Comparison of ENCODE assay signal across 1 cellular context in the genomic region with DNA sequence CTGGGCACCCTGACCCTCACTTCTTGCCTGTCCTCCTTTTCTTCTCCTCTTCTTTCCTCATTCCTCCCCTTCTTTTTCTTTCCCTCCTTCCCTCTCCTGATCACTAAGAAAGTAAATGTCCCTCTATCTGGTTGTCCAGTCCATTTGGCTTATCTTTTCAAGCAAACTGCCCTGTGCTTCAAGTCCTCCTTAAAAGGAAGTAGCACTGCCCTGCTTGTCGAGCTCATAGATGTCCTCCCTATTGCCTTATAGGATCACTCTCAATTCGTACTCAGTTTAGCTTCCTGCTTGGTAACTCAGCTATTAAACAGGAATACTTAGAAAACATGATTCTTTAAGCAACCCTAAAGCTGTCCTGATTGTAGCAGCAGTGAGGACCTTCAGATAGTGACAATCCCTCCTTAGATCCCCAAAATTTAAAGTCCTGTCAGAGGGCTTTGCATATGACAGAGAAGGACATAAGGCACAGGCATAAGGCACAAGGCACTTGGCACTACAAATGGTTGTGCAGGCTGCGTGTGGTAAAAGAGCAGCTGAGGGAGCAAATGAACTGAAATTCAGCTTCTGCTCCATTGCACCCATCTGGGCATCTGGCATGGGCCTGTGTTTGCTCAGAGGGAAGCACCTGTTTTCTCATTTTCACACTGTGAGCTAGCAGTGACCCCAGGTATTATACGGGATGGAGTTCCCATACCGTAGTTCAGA.
TF ChIP-seq lines count a peak whose summit lies in the region.

No MANE protein-coding gene starts in this region.

TF ChIP-seq in K562, 482 proteins besides CTCF, POLR2A, EP300 and RAD21 (continued from another document and continues in another):
- TF ChIP-seq, protein P1, sequence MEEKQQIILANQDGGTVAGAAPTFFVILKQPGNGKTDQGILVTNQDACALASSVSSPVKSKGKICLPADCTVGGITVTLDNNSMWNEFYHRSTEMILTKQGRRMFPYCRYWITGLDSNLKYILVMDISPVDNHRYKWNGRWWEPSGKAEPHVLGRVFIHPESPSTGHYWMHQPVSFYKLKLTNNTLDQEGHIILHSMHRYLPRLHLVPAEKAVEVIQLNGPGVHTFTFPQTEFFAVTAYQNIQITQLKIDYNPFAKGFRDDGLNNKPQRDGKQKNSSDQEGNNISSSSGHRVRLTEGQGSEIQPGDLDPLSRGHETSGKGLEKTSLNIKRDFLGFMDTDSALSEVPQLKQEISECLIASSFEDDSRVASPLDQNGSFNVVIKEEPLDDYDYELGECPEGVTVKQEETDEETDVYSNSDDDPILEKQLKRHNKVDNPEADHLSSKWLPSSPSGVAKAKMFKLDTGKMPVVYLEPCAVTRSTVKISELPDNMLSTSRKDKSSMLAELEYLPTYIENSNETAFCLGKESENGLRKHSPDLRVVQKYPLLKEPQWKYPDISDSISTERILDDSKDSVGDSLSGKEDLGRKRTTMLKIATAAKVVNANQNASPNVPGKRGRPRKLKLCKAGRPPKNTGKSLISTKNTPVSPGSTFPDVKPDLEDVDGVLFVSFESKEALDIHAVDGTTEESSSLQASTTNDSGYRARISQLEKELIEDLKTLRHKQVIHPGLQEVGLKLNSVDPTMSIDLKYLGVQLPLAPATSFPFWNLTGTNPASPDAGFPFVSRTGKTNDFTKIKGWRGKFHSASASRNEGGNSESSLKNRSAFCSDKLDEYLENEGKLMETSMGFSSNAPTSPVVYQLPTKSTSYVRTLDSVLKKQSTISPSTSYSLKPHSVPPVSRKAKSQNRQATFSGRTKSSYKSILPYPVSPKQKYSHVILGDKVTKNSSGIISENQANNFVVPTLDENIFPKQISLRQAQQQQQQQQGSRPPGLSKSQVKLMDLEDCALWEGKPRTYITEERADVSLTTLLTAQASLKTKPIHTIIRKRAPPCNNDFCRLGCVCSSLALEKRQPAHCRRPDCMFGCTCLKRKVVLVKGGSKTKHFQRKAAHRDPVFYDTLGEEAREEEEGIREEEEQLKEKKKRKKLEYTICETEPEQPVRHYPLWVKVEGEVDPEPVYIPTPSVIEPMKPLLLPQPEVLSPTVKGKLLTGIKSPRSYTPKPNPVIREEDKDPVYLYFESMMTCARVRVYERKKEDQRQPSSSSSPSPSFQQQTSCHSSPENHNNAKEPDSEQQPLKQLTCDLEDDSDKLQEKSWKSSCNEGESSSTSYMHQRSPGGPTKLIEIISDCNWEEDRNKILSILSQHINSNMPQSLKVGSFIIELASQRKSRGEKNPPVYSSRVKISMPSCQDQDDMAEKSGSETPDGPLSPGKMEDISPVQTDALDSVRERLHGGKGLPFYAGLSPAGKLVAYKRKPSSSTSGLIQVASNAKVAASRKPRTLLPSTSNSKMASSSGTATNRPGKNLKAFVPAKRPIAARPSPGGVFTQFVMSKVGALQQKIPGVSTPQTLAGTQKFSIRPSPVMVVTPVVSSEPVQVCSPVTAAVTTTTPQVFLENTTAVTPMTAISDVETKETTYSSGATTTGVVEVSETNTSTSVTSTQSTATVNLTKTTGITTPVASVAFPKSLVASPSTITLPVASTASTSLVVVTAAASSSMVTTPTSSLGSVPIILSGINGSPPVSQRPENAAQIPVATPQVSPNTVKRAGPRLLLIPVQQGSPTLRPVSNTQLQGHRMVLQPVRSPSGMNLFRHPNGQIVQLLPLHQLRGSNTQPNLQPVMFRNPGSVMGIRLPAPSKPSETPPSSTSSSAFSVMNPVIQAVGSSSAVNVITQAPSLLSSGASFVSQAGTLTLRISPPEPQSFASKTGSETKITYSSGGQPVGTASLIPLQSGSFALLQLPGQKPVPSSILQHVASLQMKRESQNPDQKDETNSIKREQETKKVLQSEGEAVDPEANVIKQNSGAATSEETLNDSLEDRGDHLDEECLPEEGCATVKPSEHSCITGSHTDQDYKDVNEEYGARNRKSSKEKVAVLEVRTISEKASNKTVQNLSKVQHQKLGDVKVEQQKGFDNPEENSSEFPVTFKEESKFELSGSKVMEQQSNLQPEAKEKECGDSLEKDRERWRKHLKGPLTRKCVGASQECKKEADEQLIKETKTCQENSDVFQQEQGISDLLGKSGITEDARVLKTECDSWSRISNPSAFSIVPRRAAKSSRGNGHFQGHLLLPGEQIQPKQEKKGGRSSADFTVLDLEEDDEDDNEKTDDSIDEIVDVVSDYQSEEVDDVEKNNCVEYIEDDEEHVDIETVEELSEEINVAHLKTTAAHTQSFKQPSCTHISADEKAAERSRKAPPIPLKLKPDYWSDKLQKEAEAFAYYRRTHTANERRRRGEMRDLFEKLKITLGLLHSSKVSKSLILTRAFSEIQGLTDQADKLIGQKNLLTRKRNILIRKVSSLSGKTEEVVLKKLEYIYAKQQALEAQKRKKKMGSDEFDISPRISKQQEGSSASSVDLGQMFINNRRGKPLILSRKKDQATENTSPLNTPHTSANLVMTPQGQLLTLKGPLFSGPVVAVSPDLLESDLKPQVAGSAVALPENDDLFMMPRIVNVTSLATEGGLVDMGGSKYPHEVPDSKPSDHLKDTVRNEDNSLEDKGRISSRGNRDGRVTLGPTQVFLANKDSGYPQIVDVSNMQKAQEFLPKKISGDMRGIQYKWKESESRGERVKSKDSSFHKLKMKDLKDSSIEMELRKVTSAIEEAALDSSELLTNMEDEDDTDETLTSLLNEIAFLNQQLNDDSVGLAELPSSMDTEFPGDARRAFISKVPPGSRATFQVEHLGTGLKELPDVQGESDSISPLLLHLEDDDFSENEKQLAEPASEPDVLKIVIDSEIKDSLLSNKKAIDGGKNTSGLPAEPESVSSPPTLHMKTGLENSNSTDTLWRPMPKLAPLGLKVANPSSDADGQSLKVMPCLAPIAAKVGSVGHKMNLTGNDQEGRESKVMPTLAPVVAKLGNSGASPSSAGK (IDR thresholded peaks at IDR 0.05) = no peak; the same call in 1 of the 2 replicates
- TF ChIP-seq ZNF184 (CRISPR knock-in tag; IDR thresholded peaks at IDR 0.05) = no peak
- no peak for TF ChIP-seq NR1H2 (CRISPR knock-in tag; IDR thresholded peaks at IDR 0.05)
- no peak for TF ChIP-seq NRF1 (conservative IDR thresholded peaks at IDR 0.05 in 1 of 2, IDR thresholded peaks at IDR 0.05 in 1 of 2)
- TF ChIP-seq NR0B1 (IDR thresholded peaks at IDR 0.05; ENCODE audit: partially characterized antibody) = no peak
- TF ChIP-seq TARDBP (IDR thresholded peaks at IDR 0.05) = no peak
- TF ChIP-seq SRF (CRISPR knock-in tag; IDR thresholded peaks at IDR 0.05) = peak in 1 of 2 experiments; percentile 94; a peak in 3 of 4 replicates
- TF ChIP-seq HNRNPK (IDR thresholded peaks at IDR 0.05; ENCODE audit: low read depth, low read length, poor library complexity, severe bottlenecking) = no peak
- no peak for TF ChIP-seq HNRNPH1 (optimal IDR thresholded peaks at IDR 0.05; ENCODE audit: low read depth, low read length)
- TF ChIP-seq, protein P2, sequence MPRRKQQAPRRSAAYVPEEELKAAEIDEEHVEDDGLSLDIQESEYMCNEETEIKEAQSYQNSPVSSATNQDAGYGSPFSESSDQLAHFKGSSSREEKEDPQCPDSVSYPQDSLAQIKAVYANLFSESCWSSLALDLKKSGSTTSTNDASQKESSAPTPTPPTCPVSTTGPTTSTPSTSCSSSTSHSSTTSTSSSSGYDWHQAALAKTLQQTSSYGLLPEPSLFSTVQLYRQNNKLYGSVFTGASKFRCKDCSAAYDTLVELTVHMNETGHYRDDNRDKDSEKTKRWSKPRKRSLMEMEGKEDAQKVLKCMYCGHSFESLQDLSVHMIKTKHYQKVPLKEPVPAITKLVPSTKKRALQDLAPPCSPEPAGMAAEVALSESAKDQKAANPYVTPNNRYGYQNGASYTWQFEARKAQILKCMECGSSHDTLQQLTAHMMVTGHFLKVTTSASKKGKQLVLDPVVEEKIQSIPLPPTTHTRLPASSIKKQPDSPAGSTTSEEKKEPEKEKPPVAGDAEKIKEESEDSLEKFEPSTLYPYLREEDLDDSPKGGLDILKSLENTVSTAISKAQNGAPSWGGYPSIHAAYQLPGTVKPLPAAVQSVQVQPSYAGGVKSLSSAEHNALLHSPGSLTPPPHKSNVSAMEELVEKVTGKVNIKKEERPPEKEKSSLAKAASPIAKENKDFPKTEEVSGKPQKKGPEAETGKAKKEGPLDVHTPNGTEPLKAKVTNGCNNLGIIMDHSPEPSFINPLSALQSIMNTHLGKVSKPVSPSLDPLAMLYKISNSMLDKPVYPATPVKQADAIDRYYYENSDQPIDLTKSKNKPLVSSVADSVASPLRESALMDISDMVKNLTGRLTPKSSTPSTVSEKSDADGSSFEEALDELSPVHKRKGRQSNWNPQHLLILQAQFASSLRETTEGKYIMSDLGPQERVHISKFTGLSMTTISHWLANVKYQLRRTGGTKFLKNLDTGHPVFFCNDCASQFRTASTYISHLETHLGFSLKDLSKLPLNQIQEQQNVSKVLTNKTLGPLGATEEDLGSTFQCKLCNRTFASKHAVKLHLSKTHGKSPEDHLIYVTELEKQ (CRISPR knock-in tag; IDR thresholded peaks at IDR 0.05) = no peak
- TF ChIP-seq ZSCAN29 (IDR thresholded peaks at IDR 0.05) = no peak
- no peak for TF ChIP-seq POU5F1 (IDR thresholded peaks at IDR 0.05; ENCODE audit: borderline replicate concordance, low read depth, low read length, partially characterized antibody)
- TF ChIP-seq DMBX1 (CRISPR knock-in tag; IDR thresholded peaks at IDR 0.05; ENCODE audit: borderline replicate concordance) = peak; percentile 71; the same call in 1 of the 2 replicates
- no peak for TF ChIP-seq PHF21A (IDR thresholded peaks at IDR 0.05; ENCODE audit: borderline replicate concordance, low read depth)
- TF ChIP-seq KLF10 (CRISPR knock-in tag; IDR thresholded peaks at IDR 0.05) = no peak
- no peak for TF ChIP-seq KAT8 (IDR thresholded peaks at IDR 0.05; ENCODE audit: low read depth)
- peak; percentile 80 for TF ChIP-seq ZNF197 (CRISPR knock-in tag; IDR thresholded peaks at IDR 0.05; ENCODE audit: low read depth)
- no peak for TF ChIP-seq ZNF174 (CRISPR knock-in tag; IDR thresholded peaks at IDR 0.05)
- no peak for TF ChIP-seq CBX1 (IDR thresholded peaks at IDR 0.05; ENCODE audit: low read depth)
- TF ChIP-seq CGGBP1 (CRISPR knock-in tag; IDR thresholded peaks at IDR 0.05) = no peak
- TF ChIP-seq ZEB2 (IDR thresholded peaks at IDR 0.05) = no peak; the same call in 1 of the 2 replicates
- TF ChIP-seq TEAD4 (IDR thresholded peaks at IDR 0.05; ENCODE audit: low read length) = peak; percentile 54
- no peak for TF ChIP-seq TEAD4 (CRISPR knock-in tag; IDR thresholded peaks at IDR 0.05; ENCODE audit: borderline replicate concordance)
- peak; percentile 75 for TF ChIP-seq DDX20 (tag; IDR thresholded peaks at IDR 0.05; ENCODE audit: low read depth)
- peak; percentile 59 for TF ChIP-seq MTA2 (IDR thresholded peaks at IDR 0.05; ENCODE audit: low read depth)
- TF ChIP-seq, protein P3, sequence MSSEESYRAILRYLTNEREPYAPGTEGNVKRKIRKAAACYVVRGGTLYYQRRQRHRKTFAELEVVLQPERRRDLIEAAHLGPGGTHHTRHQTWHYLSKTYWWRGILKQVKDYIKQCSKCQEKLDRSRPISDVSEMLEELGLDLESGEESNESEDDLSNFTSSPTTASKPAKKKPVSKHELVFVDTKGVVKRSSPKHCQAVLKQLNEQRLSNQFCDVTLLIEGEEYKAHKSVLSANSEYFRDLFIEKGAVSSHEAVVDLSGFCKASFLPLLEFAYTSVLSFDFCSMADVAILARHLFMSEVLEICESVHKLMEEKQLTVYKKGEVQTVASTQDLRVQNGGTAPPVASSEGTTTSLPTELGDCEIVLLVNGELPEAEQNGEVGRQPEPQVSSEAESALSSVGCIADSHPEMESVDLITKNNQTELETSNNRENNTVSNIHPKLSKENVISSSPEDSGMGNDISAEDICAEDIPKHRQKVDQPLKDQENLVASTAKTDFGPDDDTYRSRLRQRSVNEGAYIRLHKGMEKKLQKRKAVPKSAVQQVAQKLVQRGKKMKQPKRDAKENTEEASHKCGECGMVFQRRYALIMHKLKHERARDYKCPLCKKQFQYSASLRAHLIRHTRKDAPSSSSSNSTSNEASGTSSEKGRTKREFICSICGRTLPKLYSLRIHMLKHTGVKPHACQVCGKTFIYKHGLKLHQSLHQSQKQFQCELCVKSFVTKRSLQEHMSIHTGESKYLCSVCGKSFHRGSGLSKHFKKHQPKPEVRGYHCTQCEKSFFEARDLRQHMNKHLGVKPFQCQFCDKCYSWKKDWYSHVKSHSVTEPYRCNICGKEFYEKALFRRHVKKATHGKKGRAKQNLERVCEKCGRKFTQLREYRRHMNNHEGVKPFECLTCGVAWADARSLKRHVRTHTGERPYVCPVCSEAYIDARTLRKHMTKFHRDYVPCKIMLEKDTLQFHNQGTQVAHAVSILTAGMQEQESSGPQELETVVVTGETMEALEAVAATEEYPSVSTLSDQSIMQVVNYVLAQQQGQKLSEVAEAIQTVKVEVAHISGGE (CRISPR knock-in tag; IDR thresholded peaks at IDR 0.05) = peak in 1 of 3 experiments; percentile 76; a peak in 2 of 6 replicates
- TF ChIP-seq ZNF175 (CRISPR knock-in tag; IDR thresholded peaks at IDR 0.05; ENCODE audit: low read depth) = peak; percentile 94
- TF ChIP-seq HNRNPLL (IDR thresholded peaks at IDR 0.05; ENCODE audit: low read depth, low read length, poor library complexity, severe bottlenecking) = no peak
- TF ChIP-seq, protein P4, sequence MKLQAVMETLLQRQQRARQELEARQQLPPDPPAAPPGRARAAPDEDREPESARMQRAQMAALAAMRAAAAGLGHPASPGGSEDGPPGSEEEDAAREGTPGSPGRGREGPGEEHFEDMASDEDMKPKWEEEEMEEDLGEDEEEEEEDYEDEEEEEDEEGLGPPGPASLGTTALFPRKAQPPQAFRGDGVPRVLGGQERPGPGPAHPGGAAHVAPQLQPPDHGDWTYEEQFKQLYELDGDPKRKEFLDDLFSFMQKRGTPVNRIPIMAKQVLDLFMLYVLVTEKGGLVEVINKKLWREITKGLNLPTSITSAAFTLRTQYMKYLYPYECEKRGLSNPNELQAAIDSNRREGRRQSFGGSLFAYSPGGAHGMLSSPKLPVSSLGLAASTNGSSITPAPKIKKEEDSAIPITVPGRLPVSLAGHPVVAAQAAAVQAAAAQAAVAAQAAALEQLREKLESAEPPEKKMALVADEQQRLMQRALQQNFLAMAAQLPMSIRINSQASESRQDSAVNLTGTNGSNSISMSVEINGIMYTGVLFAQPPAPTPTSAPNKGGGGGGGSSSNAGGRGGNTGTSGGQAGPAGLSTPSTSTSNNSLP (IDR thresholded peaks at IDR 0.05; ENCODE audit: borderline replicate concordance, low read depth, low read length) = no peak
- TF ChIP-seq MEIS2 (IDR thresholded peaks at IDR 0.05; ENCODE audit: partially characterized antibody) = no peak
- no peak for TF ChIP-seq NCOA1 (IDR thresholded peaks at IDR 0.05; ENCODE audit: low read depth)
- peak; percentile 79; the same call in 1 of the 2 replicates for TF ChIP-seq ZNF311 (CRISPR knock-in tag; IDR thresholded peaks at IDR 0.05)
- TF ChIP-seq ZNF146 (CRISPR knock-in tag; IDR thresholded peaks at IDR 0.05; ENCODE audit: unreplicated experiment) = no peak
